13 cellular contexts compared by ENCODE assay signal in the genomic region with DNA sequence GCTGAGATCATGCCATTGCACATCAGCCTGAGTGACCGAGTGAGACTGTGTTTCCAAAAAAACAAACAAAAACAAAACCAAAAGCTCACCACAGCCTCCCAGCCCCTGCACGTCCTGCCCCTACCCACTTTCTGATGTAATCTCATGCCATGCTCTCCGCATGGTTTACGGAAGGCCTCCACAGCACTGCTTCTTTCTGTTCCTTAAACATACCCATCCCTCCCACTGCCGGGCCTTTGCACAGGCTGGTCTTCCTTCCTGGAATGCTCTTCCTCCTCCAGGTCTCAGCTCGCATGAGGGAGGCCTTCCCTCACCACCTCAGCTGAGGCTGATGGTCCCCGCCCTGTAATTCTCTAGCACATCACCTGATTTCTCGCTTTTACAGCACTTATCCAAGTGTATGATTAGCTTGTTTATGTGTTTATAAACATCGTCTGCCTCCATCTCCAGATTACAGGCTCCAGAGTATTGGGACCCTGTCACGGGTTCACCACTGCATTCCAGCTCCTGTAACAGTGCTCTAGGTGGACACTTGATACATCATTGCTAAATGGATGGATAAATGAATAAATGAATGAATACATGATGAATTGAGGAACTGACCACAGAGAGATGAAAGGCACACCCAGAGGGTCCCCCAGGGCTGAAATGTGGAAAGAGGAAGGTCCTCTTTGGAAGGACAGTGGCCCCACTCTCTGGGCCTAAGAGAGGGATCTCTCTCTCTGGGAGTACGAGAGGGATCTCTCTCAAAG. TPM values are rescaled to one million over a fixed set of nuclear protein-coding genes. Genes with fewer than 3 reads are reported as not detected.
DNase-seq lines count a peak whose midpoint lies in the region; TF ChIP-seq lines count a peak whose summit lies in the region.
"Had no signal": no experiment of that assay in that cellular context is flagged by ENCODE, and none has a peak within 500 bp of the region (broad histone marks: within the 10 kb centered on the region; RNA-seq: fewer than 3 reads in every experiment).

No MANE protein-coding gene starts in this region.

- peaks cover 14 to 51% (median 27%) of the 10 kb centered on the region in 6 donors for H3K4me1 ChIP-seq in spleen

- H3K27ac ChIP-seq in spleen = peak overlapping the region in 3 of 8 donors; percentile 38 to 64 (median 50)

- POLR2A ChIA-PET in HEK293T (lab: Yijun Ruan, JAX) = interaction anchor here (0.6 to 3.9 kb wide), 4 partner anchors 23 to 86 kb away, joined by 3 to 25 read pairs (median 10); a partner anchor contains a TSS

- H3K4me1 Mint-ChIP-seq in CD14-positive monocyte (peaks cover 43% of the 10 kb centered on the region), nephron progenitor cell (peaks cover 22% of the 10 kb centered on the region)

- CTCF ChIA-PET in HEK293T (lab: Yijun Ruan, JAX) = interaction anchor here (1.0 to 1.1 kb wide), 3 partner anchors 43 to 186 kb away, joined by 3 read pairs; no protein-coding TSS in a partner anchor

- no peaks in the 10 kb centered on the region for H3K27me3 ChIP-seq in spleen (replicated peaks in 1 of 7)
- H3K27me3 ChIP-seq: tibial artery had no signal

- H3K9me3 ChIP-seq in spleen = no peaks in the 10 kb centered on the region
- H3K9me3 ChIP-seq: tibial artery had no signal

- H3K27me3 Mint-ChIP-seq in CD14-positive monocyte (ENCODE audit: low read depth in 3 of 3) (peaks cover 0 to 3% (median 1%) of the 10 kb centered on the region in 3 donors), nephron progenitor cell (ENCODE audit: low read depth, poor library complexity) (peaks cover 2% of the 10 kb centered on the region)
- H3K27me3 Mint-ChIP-seq: CD4-positive, CD25-positive, alpha-beta regulatory T cell had no signal

- DNase-seq in CD14-positive monocyte (ENCODE audit: low spot score) (no peak), NOMO-1 treated with dmso at 0.1 percent for 144 hours (lab: John Stamatoyannopoulos, UW; ENCODE audit: unreplicated experiment) (peak; percentile 24), epithelial cell of esophagus (ENCODE audit: low read depth) (peak; percentile 62), nephron progenitor cell (no peak), DMS114 treated with DMSO at 0.1 percent for 48 hours (lab: John Stamatoyannopoulos, UW; ENCODE audit: unreplicated experiment) (no peak), spleen (no peak), HEK293T (ENCODE audit: extremely low spot score) (no peak), ureter (ENCODE audit: low spot score) (no peak)
- DNase-seq: activated CD4-positive, CD25-positive, alpha-beta regulatory T cell; activated effector memory CD4-positive, alpha-beta T cell treated with anti-CD3 and anti-CD28 coated beads, Interleukin-2, amount 50 U/mL, for 16 hours; CD4-positive, CD25-positive, alpha-beta regulatory T cell; NCI-H2081 treated with DMSO at 0.1 percent for 48 hours; tibial artery had no signal

- WGBS in spleen, 5 donors = 65 to 80% (median 74%) methylated on average over 11 of the region's 11 CpGs

- intact Hi-C loops in CD14-positive monocyte (cut with micrococcal nuclease) (loop anchor here in 1 of 2 donors (5.0 kb wide), 1 partner anchor 60 kb away; a partner anchor contains a TSS), spleen (cut with DNase I; ENCODE audit: low total_unique reads) (no loop called here)

- H3K27ac Mint-ChIP-seq in CD14-positive monocyte (peak overlapping the region; percentile 74 to 93 (median 89)), nephron progenitor cell (peak overlapping the region; percentile 48)
- H3K27ac Mint-ChIP-seq: CD4-positive, CD25-positive, alpha-beta regulatory T cell had no signal

- H3K36me3 Mint-ChIP-seq in CD14-positive monocyte (no peaks in the 10 kb centered on the region), nephron progenitor cell (ENCODE audit: low read depth) (no peaks in the 10 kb centered on the region)

- no peaks in the 10 kb centered on the region for H3K36me3 ChIP-seq in spleen

- no peak for TF ChIP-seq POLR2A in spleen (IDR thresholded peaks at IDR 0.05)

- H3K9me3 Mint-ChIP-seq in CD14-positive monocyte (no peaks in the 10 kb centered on the region), nephron progenitor cell (no peaks in the 10 kb centered on the region)
- H3K9me3 Mint-ChIP-seq: CD4-positive, CD25-positive, alpha-beta regulatory T cell had no signal

- H3K4me3 ChIP-seq in epithelial cell of esophagus (ENCODE audit: low read length) (no peak overlapping the region), spleen (no peak overlapping the region)
- H3K4me3 ChIP-seq: tibial artery had no signal

- TF ChIP-seq CTCF in CD14-positive monocyte (IDR thresholded peaks at IDR 0.05) (no peak), epithelial cell of esophagus (IDR thresholded peaks at IDR 0.05; ENCODE audit: insufficient read depth, low read depth, low read length, missing control alignments) (no peak), nephron progenitor cell (IDR thresholded peaks at IDR 0.05) (no peak), spleen (IDR thresholded peaks at IDR 0.05 in 8 of 11, conservative IDR thresholded peaks at IDR 0.05 in 3 of 11) (no peak)

- H3K4me3 Mint-ChIP-seq in CD14-positive monocyte = peak overlapping the region; percentile 57 to 76
- H3K4me3 Mint-ChIP-seq in nephron progenitor cell = no peak overlapping the region
- H3K4me3 Mint-ChIP-seq: CD4-positive, CD25-positive, alpha-beta regulatory T cell had no signal

TF ChIP-seq in HEK293T, 16 proteins besides CTCF, POLR2A, EP300 and RAD21:
- no peak for TF ChIP-seq ARNT (IDR thresholded peaks at IDR 0.05)
- TF ChIP-seq FOXK2 (IDR thresholded peaks at IDR 0.05) = no peak
- no peak for TF ChIP-seq TARDBP (IDR thresholded peaks at IDR 0.05)
- no peak for TF ChIP-seq FOXA1 (IDR thresholded peaks at IDR 0.05)
- no peak for TF ChIP-seq CTBP1 (IDR thresholded peaks at IDR 0.05; ENCODE audit: borderline replicate concordance)
- no peak for TF ChIP-seq NFRKB (IDR thresholded peaks at IDR 0.05)
- TF ChIP-seq HDGF (IDR thresholded peaks at IDR 0.05; ENCODE audit: borderline replicate concordance) = no peak
- TF ChIP-seq BHLHE40 (IDR thresholded peaks at IDR 0.05; ENCODE audit: borderline replicate concordance) = no peak
- no peak for TF ChIP-seq FOXM1 (IDR thresholded peaks at IDR 0.05; ENCODE audit: borderline replicate concordance)

RNA-seq across cellular contexts. Expression of a gene that starts 22.1 kb away (rescaled TPM):
- polyA plus RNA-seq in CD14-positive monocyte (under 1 TPM in 1 of 2 donors, not detected in 1; 0.26 TPM), spleen (10 to 100 TPM in 1 of 3 donors, 1 to 10 TPM in 2; 4.6 to 11.0 (median 6.6) TPM)
- total RNA-seq in spleen (10 to 100 TPM in 4 of 7 donors, 1 to 10 TPM in 3; 9.1 to 19.6 (median 17.6) TPM), ureter (50.2 TPM)

RNA-seq across cellular contexts. Expression of a gene that starts 32.8 kb away (rescaled TPM):
- polyA plus RNA-seq in CD14-positive monocyte (1 to 10 TPM; 1.4 to 2.0 TPM), spleen (1 to 10 TPM; 2.8 to 5.5 (median 3.4) TPM)
- total RNA-seq in spleen (10 to 100 TPM; 15.3 to 32.1 (median 20.3) TPM), ureter (40.2 TPM)

RNA-seq across cellular contexts. Expression of a gene that starts 58.4 kb away (rescaled TPM):
- polyA plus RNA-seq in CD14-positive monocyte (100 to 1,000 TPM in 1 of 2 donors, 10 to 100 TPM in 1; 82.9 to 112 TPM), spleen (10 to 100 TPM; 58.2 to 83.2 (median 75.8) TPM)
- total RNA-seq in spleen (100 to 1,000 TPM in 5 of 7 donors, 10 to 100 TPM in 2; 75.8 to 143 (median 109) TPM), ureter (164 TPM)

Comparison
In these comparisons a context has a peak if more than half of its experiments do, and no peak if none do; other contexts are left out.
1. DNase-seq: peak in NOMO-1 treated with dmso at 0.1 percent for 144 hours (single experiment) and epithelial cell of esophagus (single experiment); none in CD14-positive monocyte (single experiment), nephron progenitor cell (single experiment), DMS114 treated with DMSO at 0.1 percent for 48 hours (single experiment), spleen (single experiment), HEK293T (single experiment) and ureter (single experiment).